1 cellular context compared by ENCODE assay signal in the genomic region with DNA sequence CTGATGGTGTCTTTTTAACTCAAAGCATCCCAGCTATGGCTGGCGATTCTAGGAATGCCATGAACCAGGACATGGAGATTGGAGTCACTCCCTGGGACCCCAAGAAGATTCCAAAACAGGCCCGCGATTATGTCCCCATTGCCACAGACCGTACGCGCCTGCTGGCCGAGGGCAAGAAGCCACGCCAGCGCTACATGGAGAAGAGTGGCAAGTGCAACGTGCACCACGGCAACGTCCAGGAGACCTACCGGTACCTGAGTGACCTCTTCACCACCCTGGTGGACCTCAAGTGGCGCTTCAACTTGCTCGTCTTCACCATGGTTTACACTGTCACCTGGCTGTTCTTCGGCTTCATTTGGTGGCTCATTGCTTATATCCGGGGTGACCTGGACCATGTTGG.
TF ChIP-seq lines count a peak whose summit lies in the region.

No MANE protein-coding gene starts in this region.

TF ChIP-seq in IMR-90, 13 proteins besides CTCF, POLR2A, EP300 and RAD21:
- no peak for TF ChIP-seq MAFK (IDR thresholded peaks at IDR 0.05; ENCODE audit: low read depth, low read length)
- no peak for TF ChIP-seq RCOR1 (IDR thresholded peaks at IDR 0.05; ENCODE audit: insufficient replicate concordance, low read length)
- no peak for TF ChIP-seq RFX5 (IDR thresholded peaks at IDR 0.05; ENCODE audit: low read depth, low read length)
- no peak for TF ChIP-seq CEBPB (IDR thresholded peaks at IDR 0.05; ENCODE audit: low read depth, low read length)
- no peak for TF ChIP-seq ELK1 (IDR thresholded peaks at IDR 0.05; ENCODE audit: borderline replicate concordance, low read depth, low read length)
- no peak for TF ChIP-seq FOS (IDR thresholded peaks at IDR 0.05; ENCODE audit: low read depth, low read length)
- TF ChIP-seq, protein P1, sequence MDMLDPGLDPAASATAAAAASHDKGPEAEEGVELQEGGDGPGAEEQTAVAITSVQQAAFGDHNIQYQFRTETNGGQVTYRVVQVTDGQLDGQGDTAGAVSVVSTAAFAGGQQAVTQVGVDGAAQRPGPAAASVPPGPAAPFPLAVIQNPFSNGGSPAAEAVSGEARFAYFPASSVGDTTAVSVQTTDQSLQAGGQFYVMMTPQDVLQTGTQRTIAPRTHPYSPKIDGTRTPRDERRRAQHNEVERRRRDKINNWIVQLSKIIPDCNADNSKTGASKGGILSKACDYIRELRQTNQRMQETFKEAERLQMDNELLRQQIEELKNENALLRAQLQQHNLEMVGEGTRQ (IDR thresholded peaks at IDR 0.05; ENCODE audit: low read depth, low read length): no peak
- no peak for TF ChIP-seq CHD1 (IDR thresholded peaks at IDR 0.05; ENCODE audit: low read depth, low read length)
- TF ChIP-seq NFE2L2 (IDR thresholded peaks at IDR 0.05; ENCODE audit: low read depth, low read length): no peak
- no peak for TF ChIP-seq MAZ (IDR thresholded peaks at IDR 0.05; ENCODE audit: borderline replicate concordance, low read depth, low read length)
- TF ChIP-seq MXI1 (IDR thresholded peaks at IDR 0.05; ENCODE audit: borderline replicate concordance, low read depth, low read length): no peak
- TF ChIP-seq SMC3 (IDR thresholded peaks at IDR 0.05; ENCODE audit: low read depth, low read length): no peak
- TF ChIP-seq BHLHE40 (IDR thresholded peaks at IDR 0.05; ENCODE audit: low read depth, low read length): no peak
TF ChIP-seq in IMR-90: peak in this region for 0.
